In genomic region chr12:2960432-2960956, GRCh38 we compare ENCODE assay signal across 8 cellular contexts. TPM values are rescaled to one million over a fixed set of nuclear protein-coding genes. Genes with fewer than 3 reads are reported as not detected.
DNase-seq lines count a peak whose midpoint lies in the region; ATAC-seq and TF ChIP-seq lines count a peak whose summit lies in the region.

No MANE protein-coding gene starts in this region.

- TF ChIP-seq CTCF in kidney epithelial cell (IDR thresholded peaks at IDR 0.05; ENCODE audit: insufficient read depth, low read length, poor library complexity, severe bottlenecking), result no peak
- TF ChIP-seq CTCF in stomach (IDR thresholded peaks at IDR 0.05), result no peak
- TF ChIP-seq CTCF in prostate gland (IDR thresholded peaks at IDR 0.05), result no peak

- H3K4me1 ChIP-seq in stomach, result peaks cover 13 to 43% (median 29%) of the 10 kb centered on the region in 4 donors
- H3K4me1 ChIP-seq in prostate gland (replicated peaks), result no peaks in the 10 kb centered on the region

- no peak for TF ChIP-seq EP300 in stomach (IDR thresholded peaks at IDR 0.05)

- no peak for ATAC-seq in GM19351 (IDR thresholded peaks at IDR 0.05; ENCODE audit: unreplicated experiment)

- H3K27ac ChIP-seq in stomach (peak overlapping the region in 4 of 5 donors; percentile 80 to 89 (median 83)), prostate gland (no peak overlapping the region)

- WGBS in stomach, 5 donors, result 18 to 32% (median 24%) methylated on average over 15 to 16 of the region's 16 CpGs
- 31% methylated on average over 16 of the region's 16 CpGs for WGBS in prostate gland

- H3K4me3 ChIP-seq in kidney epithelial cell (ENCODE audit: low read depth, low read length) (peak overlapping the region; percentile 51), stomach (peak overlapping the region; percentile 57 to 68 (median 66)), prostate gland (peak overlapping the region in 1 of 2 donors; percentile 67)

- DNase-seq in DMS53 treated with DMSO at 0.1 percent for 48 hours (lab: John Stamatoyannopoulos, UW; ENCODE audit: unreplicated experiment) (peak; percentile 55), M059J (ENCODE audit: low read depth) (peak; percentile 82), amniotic epithelial cell (ENCODE audit: low read depth) (peak; percentile 24), kidney epithelial cell (ENCODE audit: low read depth) (no peak), stomach (no peak), prostate gland (ENCODE audit: low spot score) (no peak), cerebellar nuclear complex (lab: John Stamatoyannopoulos, UW) (no peak)

- TF ChIP-seq POLR2A in stomach (IDR thresholded peaks at IDR 0.05) (no peak), prostate gland (IDR thresholded peaks at IDR 0.05) (no peak)

- intact Hi-C loops in stomach (cut with DNase I; ENCODE audit: low total_unique reads), result no loop called here
- intact Hi-C loops in prostate gland (cut with DNase I), result no loop called here

- H3K27me3 ChIP-seq in kidney epithelial cell (ENCODE audit: control insufficient read depth, insufficient read depth, low read length) (no peaks in the 10 kb centered on the region), stomach (peaks cover 0 to 66% (median 0%) of the 10 kb centered on the region in 3 donors), prostate gland (replicated peaks; ENCODE audit: insufficient read depth) (no peaks in the 10 kb centered on the region)

- H3K36me3 ChIP-seq in kidney epithelial cell (ENCODE audit: control insufficient read depth, insufficient read depth, low read length), result peaks cover 2% of the 10 kb centered on the region
- no peaks in the 10 kb centered on the region for H3K36me3 ChIP-seq in stomach
- H3K36me3 ChIP-seq in prostate gland, result no peaks in the 10 kb centered on the region

- H3K9me3 ChIP-seq in stomach, result no peaks in the 10 kb centered on the region
- no peaks in the 10 kb centered on the region for H3K9me3 ChIP-seq in prostate gland

RNA-seq across cellular contexts. Expression of gene TEAD4, which starts 1.3 kb away (rescaled TPM):
- total RNA-seq in M059J (2014; rRNA removed; shearing (Covaris generic)), result 12.3 and 16.5 TPM in 2 replicates
- 37.9 and 38.6 TPM in 2 replicates for total RNA-seq in kidney epithelial cell
- total RNA-seq in stomach, result 1 to 10 TPM in 3 of 5 donors, not detected in 2; 7.9 to 8.4 (median 8.3) TPM
- 10 to 100 TPM in 1 of 3 donors, 1 to 10 TPM in 2; 5.7 to 10.6 (median 9.2) TPM for polyA plus RNA-seq in stomach
- total RNA-seq in prostate gland, result 10 to 100 TPM in 1 of 2 donors, 1 to 10 TPM in 1; 9.9 to 20.9 TPM

Comparison
In these comparisons a context has a peak if more than half of its experiments do, and no peak if none do; other contexts are left out.
1. DNase-seq: peak in DMS53 treated with DMSO at 0.1 percent for 48 hours (single experiment), M059J (single experiment) and amniotic epithelial cell (single experiment); none in kidney epithelial cell (single experiment), stomach (single experiment), prostate gland (single experiment) and cerebellar nuclear complex (0 of 2).
2. H3K27ac ChIP-seq: peak in stomach (4 of 5); none in prostate gland (0 of 2).